Comparison of ENCODE assay signal across 2 cellular contexts in the genomic region with DNA sequence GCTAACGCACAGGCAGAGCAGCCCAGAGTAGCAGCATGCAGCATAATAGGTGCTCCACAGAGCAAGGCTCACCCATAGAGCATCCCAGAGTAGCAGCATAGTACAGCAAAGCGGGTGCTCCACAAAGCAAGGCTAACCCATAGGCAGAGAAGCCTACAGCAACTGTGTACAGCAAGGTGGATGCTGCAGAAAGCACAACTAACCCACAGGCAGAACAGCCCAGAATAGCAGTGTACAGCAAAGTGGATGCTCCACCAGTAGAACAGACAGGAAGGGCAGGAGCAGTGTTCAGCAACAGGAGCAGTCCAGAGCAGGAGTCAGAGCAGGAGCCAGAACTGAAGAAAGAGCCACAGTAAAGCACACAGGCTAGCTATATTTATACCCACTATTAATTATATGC.
TF ChIP-seq lines count a peak whose summit lies in the region.

No MANE protein-coding gene starts in this region.

TF ChIP-seq in HCT116, 20 proteins besides CTCF, POLR2A, EP300 and RAD21 (continued from another document):
- TF ChIP-seq, protein P1, sequence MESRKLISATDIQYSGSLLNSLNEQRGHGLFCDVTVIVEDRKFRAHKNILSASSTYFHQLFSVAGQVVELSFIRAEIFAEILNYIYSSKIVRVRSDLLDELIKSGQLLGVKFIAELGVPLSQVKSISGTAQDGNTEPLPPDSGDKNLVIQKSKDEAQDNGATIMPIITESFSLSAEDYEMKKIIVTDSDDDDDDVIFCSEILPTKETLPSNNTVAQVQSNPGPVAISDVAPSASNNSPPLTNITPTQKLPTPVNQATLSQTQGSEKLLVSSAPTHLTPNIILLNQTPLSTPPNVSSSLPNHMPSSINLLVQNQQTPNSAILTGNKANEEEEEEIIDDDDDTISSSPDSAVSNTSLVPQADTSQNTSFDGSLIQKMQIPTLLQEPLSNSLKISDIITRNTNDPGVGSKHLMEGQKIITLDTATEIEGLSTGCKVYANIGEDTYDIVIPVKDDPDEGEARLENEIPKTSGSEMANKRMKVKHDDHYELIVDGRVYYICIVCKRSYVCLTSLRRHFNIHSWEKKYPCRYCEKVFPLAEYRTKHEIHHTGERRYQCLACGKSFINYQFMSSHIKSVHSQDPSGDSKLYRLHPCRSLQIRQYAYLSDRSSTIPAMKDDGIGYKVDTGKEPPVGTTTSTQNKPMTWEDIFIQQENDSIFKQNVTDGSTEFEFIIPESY (IDR thresholded peaks at IDR 0.05; ENCODE audit: extremely low read depth, insufficient replicate concordance, low read length), result no peak
- TF ChIP-seq CBX3 (IDR thresholded peaks at IDR 0.05; ENCODE audit: low read depth), result no peak
- no peak for TF ChIP-seq REST (IDR thresholded peaks at IDR 0.05; ENCODE audit: low read depth)
- TF ChIP-seq ATF3 (IDR thresholded peaks at IDR 0.05), result no peak
- TF ChIP-seq SIN3A (IDR thresholded peaks at IDR 0.05; ENCODE audit: low read depth), result no peak
- no peak for TF ChIP-seq ELF1 (IDR thresholded peaks at IDR 0.05; ENCODE audit: borderline replicate concordance, low read depth)
- no peak for TF ChIP-seq EZH2phosphoT487 (IDR thresholded peaks at IDR 0.05; ENCODE audit: borderline replicate concordance)
- TF ChIP-seq EGR1 (IDR thresholded peaks at IDR 0.05; ENCODE audit: low read depth), result no peak

TF ChIP-seq in HepG2, 621 proteins besides CTCF, POLR2A, EP300 and RAD21 (continued from another document):
- TF ChIP-seq, protein P2, sequence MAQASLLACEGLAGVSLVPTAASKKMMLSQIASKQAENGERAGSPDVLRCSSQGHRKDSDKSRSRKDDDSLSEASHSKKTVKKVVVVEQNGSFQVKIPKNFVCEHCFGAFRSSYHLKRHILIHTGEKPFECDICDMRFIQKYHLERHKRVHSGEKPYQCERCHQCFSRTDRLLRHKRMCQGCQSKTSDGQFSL (CRISPR knock-in tag; IDR thresholded peaks at IDR 0.05), result no peak
- TF ChIP-seq ZNF670 (CRISPR knock-in tag; IDR thresholded peaks at IDR 0.05; ENCODE audit: borderline replicate concordance) (no peak), ZNF274 (CRISPR knock-in tag; IDR thresholded peaks at IDR 0.05) (no peak), ZIK1 (CRISPR knock-in tag; IDR thresholded peaks at IDR 0.05; ENCODE audit: borderline replicate concordance, low read depth) (no peak), ZNF790 (CRISPR knock-in tag; IDR thresholded peaks at IDR 0.05; ENCODE audit: borderline replicate concordance) (no peak), ZNF562 (CRISPR knock-in tag; IDR thresholded peaks at IDR 0.05; ENCODE audit: borderline replicate concordance) (no peak), XBP1 (CRISPR knock-in tag; IDR thresholded peaks at IDR 0.05) (no peak), ZNF281 (CRISPR knock-in tag; IDR thresholded peaks at IDR 0.05; ENCODE audit: borderline replicate concordance) (no peak), KDM6A (CRISPR knock-in tag; IDR thresholded peaks at IDR 0.05; ENCODE audit: low read depth) (no peak), POGK (CRISPR knock-in tag; conservative IDR thresholded peaks at IDR 0.05) (no peak), ZNF564 (CRISPR knock-in tag; IDR thresholded peaks at IDR 0.05) (no peak), KDM1A (CRISPR knock-in tag; IDR thresholded peaks at IDR 0.05) (no peak)
